1 cellular context compared by ENCODE assay signal in the genomic region with DNA sequence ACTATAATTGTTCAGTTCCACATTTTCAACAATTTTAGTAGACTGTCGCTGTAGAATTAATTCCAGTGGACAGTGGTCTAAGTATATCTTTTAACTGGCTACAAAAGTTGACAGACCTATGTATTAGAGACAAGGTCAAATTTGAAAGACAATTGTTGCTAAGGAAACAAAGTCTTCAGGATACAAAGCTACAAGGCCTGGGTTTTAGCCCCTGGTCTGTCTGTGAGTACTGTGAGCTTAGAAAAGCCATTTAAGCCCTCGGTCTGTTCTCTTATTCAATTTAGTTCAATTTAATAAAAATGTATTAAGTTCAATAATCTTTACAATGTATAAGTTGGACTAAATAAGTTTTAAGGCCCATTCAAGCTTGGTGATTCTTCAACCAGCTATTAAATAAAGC.
TF ChIP-seq lines count a peak whose summit lies in the region.

No MANE protein-coding gene starts in this region.

TF ChIP-seq in GM23338, 12 proteins besides CTCF, POLR2A, EP300 and RAD21 (continued from another document):
- TF ChIP-seq, protein P1, sequence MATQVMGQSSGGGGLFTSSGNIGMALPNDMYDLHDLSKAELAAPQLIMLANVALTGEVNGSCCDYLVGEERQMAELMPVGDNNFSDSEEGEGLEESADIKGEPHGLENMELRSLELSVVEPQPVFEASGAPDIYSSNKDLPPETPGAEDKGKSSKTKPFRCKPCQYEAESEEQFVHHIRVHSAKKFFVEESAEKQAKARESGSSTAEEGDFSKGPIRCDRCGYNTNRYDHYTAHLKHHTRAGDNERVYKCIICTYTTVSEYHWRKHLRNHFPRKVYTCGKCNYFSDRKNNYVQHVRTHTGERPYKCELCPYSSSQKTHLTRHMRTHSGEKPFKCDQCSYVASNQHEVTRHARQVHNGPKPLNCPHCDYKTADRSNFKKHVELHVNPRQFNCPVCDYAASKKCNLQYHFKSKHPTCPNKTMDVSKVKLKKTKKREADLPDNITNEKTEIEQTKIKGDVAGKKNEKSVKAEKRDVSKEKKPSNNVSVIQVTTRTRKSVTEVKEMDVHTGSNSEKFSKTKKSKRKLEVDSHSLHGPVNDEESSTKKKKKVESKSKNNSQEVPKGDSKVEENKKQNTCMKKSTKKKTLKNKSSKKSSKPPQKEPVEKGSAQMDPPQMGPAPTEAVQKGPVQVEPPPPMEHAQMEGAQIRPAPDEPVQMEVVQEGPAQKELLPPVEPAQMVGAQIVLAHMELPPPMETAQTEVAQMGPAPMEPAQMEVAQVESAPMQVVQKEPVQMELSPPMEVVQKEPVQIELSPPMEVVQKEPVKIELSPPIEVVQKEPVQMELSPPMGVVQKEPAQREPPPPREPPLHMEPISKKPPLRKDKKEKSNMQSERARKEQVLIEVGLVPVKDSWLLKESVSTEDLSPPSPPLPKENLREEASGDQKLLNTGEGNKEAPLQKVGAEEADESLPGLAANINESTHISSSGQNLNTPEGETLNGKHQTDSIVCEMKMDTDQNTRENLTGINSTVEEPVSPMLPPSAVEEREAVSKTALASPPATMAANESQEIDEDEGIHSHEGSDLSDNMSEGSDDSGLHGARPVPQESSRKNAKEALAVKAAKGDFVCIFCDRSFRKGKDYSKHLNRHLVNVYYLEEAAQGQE (IDR thresholded peaks at IDR 0.05; ENCODE audit: unreplicated experiment), result no peak
- TF ChIP-seq NANOG (IDR thresholded peaks at IDR 0.05; ENCODE audit: borderline replicate concordance) (no peak), EZH2 (IDR thresholded peaks at IDR 0.05; ENCODE audit: low read depth, unreplicated experiment) (no peak), ZNF331 (CRISPR knock-in tag; IDR thresholded peaks at IDR 0.05; ENCODE audit: low read depth) (no peak), ZNF114 (CRISPR knock-in tag; IDR thresholded peaks at IDR 0.05) (no peak)
- TF ChIP-seq, protein P2, sequence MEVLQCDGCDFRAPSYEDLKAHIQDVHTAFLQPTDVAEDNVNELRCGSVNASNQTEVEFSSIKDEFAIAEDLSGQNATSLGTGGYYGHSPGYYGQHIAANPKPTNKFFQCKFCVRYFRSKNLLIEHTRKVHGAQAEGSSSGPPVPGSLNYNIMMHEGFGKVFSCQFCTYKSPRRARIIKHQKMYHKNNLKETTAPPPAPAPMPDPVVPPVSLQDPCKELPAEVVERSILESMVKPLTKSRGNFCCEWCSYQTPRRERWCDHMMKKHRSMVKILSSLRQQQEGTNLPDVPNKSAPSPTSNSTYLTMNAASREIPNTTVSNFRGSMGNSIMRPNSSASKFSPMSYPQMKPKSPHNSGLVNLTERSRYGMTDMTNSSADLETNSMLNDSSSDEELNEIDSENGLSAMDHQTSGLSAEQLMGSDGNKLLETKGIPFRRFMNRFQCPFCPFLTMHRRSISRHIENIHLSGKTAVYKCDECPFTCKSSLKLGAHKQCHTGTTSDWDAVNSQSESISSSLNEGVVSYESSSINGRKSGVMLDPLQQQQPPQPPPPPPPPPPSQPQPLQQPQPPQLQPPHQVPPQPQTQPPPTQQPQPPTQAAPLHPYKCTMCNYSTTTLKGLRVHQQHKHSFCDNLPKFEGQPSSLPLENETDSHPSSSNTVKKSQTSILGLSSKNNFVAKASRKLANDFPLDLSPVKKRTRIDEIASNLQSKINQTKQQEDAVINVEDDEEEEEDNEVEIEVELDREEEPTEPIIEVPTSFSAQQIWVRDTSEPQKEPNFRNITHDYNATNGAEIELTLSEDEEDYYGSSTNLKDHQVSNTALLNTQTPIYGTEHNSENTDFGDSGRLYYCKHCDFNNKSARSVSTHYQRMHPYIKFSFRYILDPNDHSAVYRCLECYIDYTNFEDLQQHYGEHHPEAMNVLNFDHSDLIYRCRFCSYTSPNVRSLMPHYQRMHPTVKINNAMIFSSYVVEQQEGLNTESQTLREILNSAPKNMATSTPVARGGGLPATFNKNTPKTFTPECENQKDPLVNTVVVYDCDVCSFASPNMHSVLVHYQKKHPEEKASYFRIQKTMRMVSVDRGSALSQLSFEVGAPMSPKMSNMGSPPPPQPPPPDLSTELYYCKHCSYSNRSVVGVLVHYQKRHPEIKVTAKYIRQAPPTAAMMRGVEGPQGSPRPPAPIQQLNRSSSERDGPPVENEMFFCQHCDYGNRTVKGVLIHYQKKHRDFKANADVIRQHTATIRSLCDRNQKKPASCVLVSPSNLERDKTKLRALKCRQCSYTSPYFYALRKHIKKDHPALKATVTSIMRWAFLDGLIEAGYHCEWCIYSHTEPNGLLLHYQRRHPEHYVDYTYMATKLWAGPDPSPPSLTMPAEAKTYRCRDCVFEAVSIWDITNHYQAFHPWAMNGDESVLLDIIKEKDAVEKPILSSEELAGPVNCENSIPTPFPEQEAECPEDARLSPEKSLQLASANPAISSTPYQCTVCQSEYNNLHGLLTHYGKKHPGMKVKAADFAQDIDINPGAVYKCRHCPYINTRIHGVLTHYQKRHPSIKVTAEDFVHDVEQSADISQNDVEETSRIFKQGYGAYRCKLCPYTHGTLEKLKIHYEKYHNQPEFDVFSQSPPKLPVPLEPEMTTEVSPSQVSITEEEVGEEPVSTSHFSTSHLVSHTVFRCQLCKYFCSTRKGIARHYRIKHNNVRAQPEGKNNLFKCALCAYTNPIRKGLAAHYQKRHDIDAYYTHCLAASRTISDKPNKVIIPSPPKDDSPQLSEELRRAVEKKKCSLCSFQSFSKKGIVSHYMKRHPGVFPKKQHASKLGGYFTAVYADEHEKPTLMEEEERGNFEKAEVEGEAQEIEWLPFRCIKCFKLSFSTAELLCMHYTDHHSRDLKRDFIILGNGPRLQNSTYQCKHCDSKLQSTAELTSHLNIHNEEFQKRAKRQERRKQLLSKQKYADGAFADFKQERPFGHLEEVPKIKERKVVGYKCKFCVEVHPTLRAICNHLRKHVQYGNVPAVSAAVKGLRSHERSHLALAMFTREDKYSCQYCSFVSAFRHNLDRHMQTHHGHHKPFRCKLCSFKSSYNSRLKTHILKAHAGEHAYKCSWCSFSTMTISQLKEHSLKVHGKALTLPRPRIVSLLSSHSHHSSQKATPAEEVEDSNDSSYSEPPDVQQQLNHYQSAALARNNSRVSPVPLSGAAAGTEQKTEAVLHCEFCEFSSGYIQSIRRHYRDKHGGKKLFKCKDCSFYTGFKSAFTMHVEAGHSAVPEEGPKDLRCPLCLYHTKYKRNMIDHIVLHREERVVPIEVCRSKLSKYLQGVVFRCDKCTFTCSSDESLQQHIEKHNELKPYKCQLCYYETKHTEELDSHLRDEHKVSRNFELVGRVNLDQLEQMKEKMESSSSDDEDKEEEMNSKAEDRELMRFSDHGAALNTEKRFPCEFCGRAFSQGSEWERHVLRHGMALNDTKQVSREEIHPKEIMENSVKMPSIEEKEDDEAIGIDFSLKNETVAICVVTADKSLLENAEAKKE (CRISPR knock-in tag; IDR thresholded peaks at IDR 0.05), result no peak
- TF ChIP-seq, protein P3, sequence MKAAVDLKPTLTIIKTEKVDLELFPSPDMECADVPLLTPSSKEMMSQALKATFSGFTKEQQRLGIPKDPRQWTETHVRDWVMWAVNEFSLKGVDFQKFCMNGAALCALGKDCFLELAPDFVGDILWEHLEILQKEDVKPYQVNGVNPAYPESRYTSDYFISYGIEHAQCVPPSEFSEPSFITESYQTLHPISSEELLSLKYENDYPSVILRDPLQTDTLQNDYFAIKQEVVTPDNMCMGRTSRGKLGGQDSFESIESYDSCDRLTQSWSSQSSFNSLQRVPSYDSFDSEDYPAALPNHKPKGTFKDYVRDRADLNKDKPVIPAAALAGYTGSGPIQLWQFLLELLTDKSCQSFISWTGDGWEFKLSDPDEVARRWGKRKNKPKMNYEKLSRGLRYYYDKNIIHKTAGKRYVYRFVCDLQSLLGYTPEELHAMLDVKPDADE (IDR thresholded peaks at IDR 0.05), result no peak; the same call in 1 of the 2 replicates
